8 cellular contexts compared by ENCODE assay signal in the genomic region with DNA sequence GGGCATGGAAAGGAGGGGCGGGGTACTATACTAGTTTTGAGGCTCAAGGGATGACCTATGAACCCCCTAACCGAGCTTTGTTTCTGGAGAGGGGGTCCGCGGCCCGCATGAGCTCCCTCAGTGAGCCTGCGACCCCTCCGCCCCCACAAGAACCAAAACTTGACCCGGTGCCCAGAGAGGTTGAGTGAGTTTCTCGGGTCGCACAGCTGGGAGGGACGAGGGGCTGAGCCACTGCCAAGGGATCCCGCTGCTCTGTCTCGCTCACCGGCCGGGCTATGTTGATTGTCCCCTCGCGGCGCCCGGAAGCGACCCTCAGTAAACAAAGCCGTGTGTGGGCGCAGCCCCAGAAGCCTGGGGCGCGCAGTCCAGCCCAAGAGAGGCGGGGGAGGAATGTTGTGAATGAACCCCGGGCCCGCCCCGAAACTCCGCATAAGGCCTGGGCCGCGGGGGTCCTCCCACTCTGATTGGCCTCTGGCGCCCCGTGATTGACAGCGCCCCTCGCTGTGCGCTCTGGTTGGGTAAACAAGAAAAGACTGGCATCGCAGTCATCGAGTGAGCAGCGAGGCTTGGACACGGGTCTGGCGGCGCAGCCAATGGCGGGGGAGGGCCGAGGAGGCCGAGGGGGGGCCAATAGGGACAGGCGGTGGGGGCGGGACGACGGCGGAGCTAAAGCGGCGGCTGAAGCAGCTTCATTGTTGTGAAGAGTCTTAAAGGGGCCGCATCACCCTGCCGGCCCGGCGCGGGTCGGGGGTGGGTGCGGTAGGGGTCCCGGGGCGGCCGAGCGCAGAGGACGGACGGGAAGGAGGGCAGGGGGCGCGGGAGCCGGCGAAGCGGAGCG. TPM values are rescaled to one million over a fixed set of nuclear protein-coding genes. Genes with fewer than 3 reads are reported as not detected.
DNase-seq lines count a peak whose midpoint lies in the region; ATAC-seq and TF ChIP-seq lines count a peak whose summit lies in the region.

A gene (plus strand): TSS at position 692 of the 838 bp plus-strand sequence. CDS start 206 bp downstream, outside the sequence.

- no peaks in the 10 kb centered on the region for H3K9me3 Mint-ChIP-seq in activated T-cell treated with anti-CD3 and anti-CD28 coated beads, Interleukin-2, amount 50 U/mL, for 24 hours

- BruUV-seq in PC-3 (replicated peaks; lab: Mats Ljungman, UMichigan), result TSS peak; percentile 84

- ATAC-seq in GM21717 (IDR thresholded peaks at IDR 0.05; ENCODE audit: unreplicated experiment) (peak; percentile 91), PC-3 (peak; percentile 89)

- H3K79me2 ChIP-seq in PC-3 (ENCODE audit: low read length), result peaks cover 21% of the 10 kb centered on the region

- no peaks in the 10 kb centered on the region for H3K9me2 ChIP-seq in PC-3 (replicated peaks; ENCODE audit: low read length)

- H3K4me1 Mint-ChIP-seq in activated T-cell treated with anti-CD3 and anti-CD28 coated beads, Interleukin-2, amount 50 U/mL, for 24 hours (ENCODE audit: low read depth), result peaks cover 30% of the 10 kb centered on the region

- H3K36me3 ChIP-seq in PC-3 (ENCODE audit: low read depth, low read length) (no peaks in the 10 kb centered on the region), esophagus (ENCODE audit: control insufficient read depth in 2 of 2, insufficient read depth in 2 of 2, low read length in 1 of 2) (no peaks in the 10 kb centered on the region), mucosa of stomach (ENCODE audit: control insufficient read depth, insufficient read depth, low read length) (no peaks in the 10 kb centered on the region)

- POLR2A ChIA-PET in PC-3 (lab: Charles Lee; ENCODE audit: unreplicated experiment), result interaction anchor here (0.6 to 1.6 kb wide), 8 partner anchors 11 to 211 kb away, joined by 3 to 15 read pairs (median 3); a partner anchor contains a TSS

- DNase-seq in DMS153 treated with DMSO at 0.1 percent for 48 hours (lab: John Stamatoyannopoulos, UW; ENCODE audit: unreplicated experiment) (peak; percentile 95), PC-3 (peak; percentile 100)
- DNase-seq in Jurkat, Clone E6-1 (ENCODE audit: low read depth, low spot score), result peak; percentile 97
- peak; percentile 93 for DNase-seq in activated T-cell treated with anti-CD3 and anti-CD28 coated beads, Interleukin-2, amount 50 U/mL, for 24 hours
- peak; percentile 96 for DNase-seq in stimulated activated CD8-positive, alpha-beta memory T cell treated with anti-CD3 and anti-CD28 coated beads, Interleukin-4, amount 100 ng/mL, for 48 hours

- H3K9me3 ChIP-seq in PC-3 (ENCODE audit: low read length) (no peaks in the 10 kb centered on the region), esophagus (ENCODE audit: control insufficient read depth in 2 of 2, insufficient read depth in 1 of 2, low read depth in 1 of 2, low read length in 1 of 2) (no peaks in the 10 kb centered on the region), mucosa of stomach (ENCODE audit: control insufficient read depth, low read length) (no peaks in the 10 kb centered on the region)

- no peaks in the 10 kb centered on the region for H3K27me3 ChIP-seq in PC-3 (ENCODE audit: low read length)
- no peaks in the 10 kb centered on the region for H3K27me3 ChIP-seq in esophagus (ENCODE audit: control insufficient read depth in 1 of 2, insufficient read depth in 2 of 2, low read length in 2 of 2)
- no peaks in the 10 kb centered on the region for H3K27me3 ChIP-seq in mucosa of stomach (ENCODE audit: control insufficient read depth, insufficient read depth, low read length)

- H3K36me3 Mint-ChIP-seq in activated T-cell treated with anti-CD3 and anti-CD28 coated beads, Interleukin-2, amount 50 U/mL, for 24 hours (ENCODE audit: low read depth), result peaks cover 2% of the 10 kb centered on the region

- no peaks in the 10 kb centered on the region for H4K20me1 ChIP-seq in PC-3 (ENCODE audit: low read length)

- 1% methylated on average over 64 to 71 of the region's 71 CpGs for WGBS in esophagus, 2 donors

- peak within 1 kb of the TSS; percentile 95 for H3K4me3 Mint-ChIP-seq in activated T-cell treated with anti-CD3 and anti-CD28 coated beads, Interleukin-2, amount 50 U/mL, for 24 hours

- CTCF ChIA-PET in PC-3 (lab: Charles Lee), result no interaction called here

- TF ChIP-seq CTCF in PC-3 (conservative IDR thresholded peaks at IDR 0.05; ENCODE audit: low read depth, low read length), result no peak

- H3K27ac ChIP-seq in PC-3 (ENCODE audit: low read length), result peak within 1 kb of the TSS; percentile 95
- peak within 1 kb of the TSS; percentile 93 to 95 for H3K27ac ChIP-seq in esophagus (ENCODE audit: low read depth in 2 of 2, low read length in 1 of 2)

- H2AFZ ChIP-seq in PC-3 (ENCODE audit: low read length), result peak within 1 kb of the TSS; percentile 84

- peaks cover 5% of the 10 kb centered on the region for H3F3A ChIP-seq in PC-3 (ENCODE audit: low read length, unreplicated experiment)

- no peaks in the 10 kb centered on the region for H3K27me3 Mint-ChIP-seq in activated T-cell treated with anti-CD3 and anti-CD28 coated beads, Interleukin-2, amount 50 U/mL, for 24 hours

- H3K4me3 ChIP-seq in Jurkat, Clone E6-1 (ENCODE audit: low read length), result peak within 1 kb of the TSS; percentile 80
- peak within 1 kb of the TSS; percentile 88 for H3K4me3 ChIP-seq in PC-3 (ENCODE audit: low read length)
- peak within 1 kb of the TSS; percentile 72 to 83 for H3K4me3 ChIP-seq in esophagus (ENCODE audit: low read depth in 1 of 2, low read length in 2 of 2)
- H3K4me3 ChIP-seq in mucosa of stomach (ENCODE audit: low read length), result peak within 1 kb of the TSS; percentile 84

- peak within 1 kb of the TSS; percentile 92 for H3K4me2 ChIP-seq in PC-3 (ENCODE audit: low read length)

- H3K9ac ChIP-seq in PC-3 (ENCODE audit: low read length) (peak within 1 kb of the TSS; percentile 79), mucosa of stomach (ENCODE audit: low read length) (peak within 1 kb of the TSS; percentile 94)

- intact Hi-C loops in PC-3 (cut with micrococcal nuclease), result loop anchor here (1.0 kb wide), 1 partner anchor 67 kb away; no protein-coding TSS in a partner anchor

- peaks cover 23% of the 10 kb centered on the region for H3K4me1 ChIP-seq in PC-3 (ENCODE audit: insufficient read depth, low read length)
- peaks cover 6 to 10% of the 10 kb centered on the region in 2 donors for H3K4me1 ChIP-seq in esophagus (ENCODE audit: control insufficient read depth in 2 of 2, insufficient read depth in 2 of 2, low read length in 1 of 2)
- peaks cover 23% of the 10 kb centered on the region for H3K4me1 ChIP-seq in mucosa of stomach (ENCODE audit: control insufficient read depth, insufficient read depth, low read length)

- peak within 1 kb of the TSS; percentile 94 for H3K27ac Mint-ChIP-seq in activated T-cell treated with anti-CD3 and anti-CD28 coated beads, Interleukin-2, amount 50 U/mL, for 24 hours

RNA-seq across cellular contexts. Expression of the gene that starts here (rescaled TPM):
- 7.6 TPM for polyA plus RNA-seq in Jurkat, Clone E6-1 (2012; ENCODE audit: insufficient read depth, insufficient read length)
- 8.0 and 11.4 TPM in 2 replicates for total RNA-seq in PC-3 (2014; rRNA removed)
- polyA plus RNA-seq in esophagus, result 10 to 100 TPM; 10.1 to 17.0 TPM

Comparison
In these comparisons a context has a peak if more than half of its experiments do, and no peak if none do; other contexts are left out.
1. Peak in every context shown above with its lines: DNase-seq, ATAC-seq, H3K4me3 ChIP-seq and H3K27ac ChIP-seq.